17 cellular contexts compared by ENCODE assay signal in the genomic region with DNA sequence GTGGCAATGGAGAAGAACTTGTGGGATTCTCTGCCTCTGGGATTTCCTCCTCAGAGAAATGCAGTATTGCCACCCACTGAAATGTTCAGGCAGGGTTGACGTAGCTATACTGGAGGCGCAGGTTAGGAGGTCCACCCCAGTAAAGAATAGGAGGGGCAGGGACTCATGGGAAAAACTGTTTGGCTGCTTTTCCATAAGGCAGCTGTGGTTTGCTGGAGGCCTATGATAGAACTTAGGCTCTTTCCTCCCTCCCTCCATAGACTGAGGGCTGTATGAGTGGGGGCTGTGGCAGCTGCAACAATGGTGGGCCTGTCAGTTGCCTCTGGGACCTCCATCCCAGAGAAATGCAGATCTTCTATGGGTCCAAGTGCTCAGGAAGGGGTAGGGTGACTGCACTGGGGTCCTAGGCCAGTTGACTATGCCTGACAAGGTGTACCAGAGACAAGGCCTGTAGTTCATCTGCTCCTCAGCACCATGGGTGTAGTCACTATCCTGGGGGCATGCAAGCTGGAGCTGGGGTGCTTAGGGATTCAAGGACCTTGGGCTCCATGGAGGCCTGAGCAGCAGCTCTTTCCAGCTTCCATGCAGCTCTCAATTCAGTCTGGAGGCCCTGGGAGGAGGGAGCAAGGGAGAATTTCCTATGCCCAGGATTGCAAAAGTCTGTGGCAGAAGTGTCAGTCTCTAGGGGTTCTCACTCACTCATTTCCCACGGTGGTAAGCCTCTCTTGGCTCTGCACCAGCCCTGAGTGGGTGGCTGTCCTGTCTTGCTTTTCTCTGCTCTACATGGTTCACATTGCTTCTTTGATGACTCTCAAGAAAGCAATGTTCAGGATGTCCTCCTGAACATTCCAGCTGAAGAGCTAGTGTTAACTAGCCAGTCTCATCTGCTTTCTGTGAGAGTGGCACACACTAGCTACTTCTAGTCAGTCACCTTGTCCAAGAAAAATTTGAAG.
DNase-seq lines count a peak whose midpoint lies in the region; ATAC-seq, FAIRE-seq and TF ChIP-seq lines count a peak whose summit lies in the region.
"Had no signal": no experiment of that assay in that cellular context is flagged by ENCODE, and none has a peak within 500 bp of the region (broad histone marks: within the 10 kb centered on the region; RNA-seq: fewer than 3 reads in every experiment).

No MANE protein-coding gene starts in this region.

- H3K9me3 ChIP-seq in GM12878 (replicated peaks; ENCODE audit: control insufficient read depth, insufficient read depth, low read length) (no peaks in the 10 kb centered on the region; the same call in 2 of the 3 replicates), aorta (ENCODE audit: control insufficient read depth, low read length) (no peaks in the 10 kb centered on the region), SK-N-SH (no peaks in the 10 kb centered on the region), endodermal cell (ENCODE audit: control insufficient read depth, low read length) (no peaks in the 10 kb centered on the region)
- H3K9me3 ChIP-seq: suprapubic skin had no signal

- no peak overlapping the region for H3K27ac Mint-ChIP-seq in effector memory CD8-positive, alpha-beta T cell
- no peak overlapping the region for H3K27ac Mint-ChIP-seq in endodermal cell
- H3K27ac Mint-ChIP-seq: activated naive CD4-positive, alpha-beta T cell treated with anti-CD3 and anti-CD28 coated beads, Interleukin-2, amount 50 U/mL, for 72 hours had no signal

- no peak for FAIRE-seq in GM12878 (lab: Jason Lieb, UNC)
- FAIRE-seq: K562 had no signal

- TF ChIP-seq RAD21 in GM12878 (IDR thresholded peaks at IDR 0.05; ENCODE audit: insufficient read depth, low read depth, low read length) (no peak), SK-N-SH (IDR thresholded peaks at IDR 0.05; ENCODE audit: low read length) (no peak)

- H3K4me1 Mint-ChIP-seq in effector memory CD8-positive, alpha-beta T cell (ENCODE audit: low read depth in 2 of 2), result no peaks in the 10 kb centered on the region
- H3K4me1 Mint-ChIP-seq in endodermal cell, result no peaks in the 10 kb centered on the region

- H3K9me2 ChIP-seq in SK-N-SH, result no peaks in the 10 kb centered on the region; the same call in 1 of the 2 replicates

- H3K4me2 ChIP-seq in GM12878 (ENCODE audit: control insufficient read depth, insufficient read depth), result no peak overlapping the region
- H3K4me2 ChIP-seq in SK-N-SH, result no peak overlapping the region
- H3K4me2 ChIP-seq: PC-9 had no signal

- H3K4me1 ChIP-seq in GM12878 (ENCODE audit: control insufficient read depth, insufficient read depth, low read length), result no peaks in the 10 kb centered on the region
- H3K4me1 ChIP-seq in aorta (ENCODE audit: control insufficient read depth in 1 of 2, insufficient read depth in 2 of 2, low read length in 2 of 2), result no peaks in the 10 kb centered on the region
- no peaks in the 10 kb centered on the region for H3K4me1 ChIP-seq in SK-N-SH (ENCODE audit: control insufficient read depth in 1 of 2, insufficient read depth in 2 of 2, low read depth in 1 of 2, low read length in 1 of 2)
- H3K4me1 ChIP-seq in endodermal cell (ENCODE audit: control insufficient read depth, insufficient read depth, low read length), result no peaks in the 10 kb centered on the region
- H3K4me1 ChIP-seq: suprapubic skin had no signal

- no peaks in the 10 kb centered on the region for H3K27me3 Mint-ChIP-seq in effector memory CD8-positive, alpha-beta T cell
- no peaks in the 10 kb centered on the region for H3K27me3 Mint-ChIP-seq in endodermal cell (ENCODE audit: insufficient read depth)

- TF ChIP-seq EP300 in GM12878 (IDR thresholded peaks at IDR 0.05; ENCODE audit: borderline replicate concordance in 1 of 2, control insufficient read depth in 1 of 2, low read depth in 2 of 2, low read length in 2 of 2), result no peak
- no peak for TF ChIP-seq EP300 in SK-N-SH (IDR thresholded peaks at IDR 0.05; ENCODE audit: borderline replicate concordance in 1 of 2, low read depth in 1 of 2, low read length in 1 of 2)

- TF ChIP-seq POLR2A in GM12878 (IDR thresholded peaks at IDR 0.05; ENCODE audit: low read depth, low read length), result no peak

- WGBS in GM12878 (ENCODE audit: insufficient coverage, insufficient replicate concordance, low lambda C conversion rate, missing lambda C conversion rate), result 16% methylated on average over 3 of the region's 3 CpGs
- WGBS in aorta, 2 donors, result 57 to 65% methylated on average over 3 of the region's 3 CpGs
- WGBS in SK-N-SH (ENCODE audit: low lambda C conversion rate), result 5% methylated on average over 3 of the region's 3 CpGs
- 71 to 95% methylated on average over 1 to 3 of the region's 3 CpGs for WGBS in endodermal cell (ENCODE audit: insufficient coverage in 1 of 2, insufficient read length in 1 of 2), 2 experiments

- TF ChIP-seq CTCF in AG04449 (IDR thresholded peaks at IDR 0.05; ENCODE audit: insufficient read depth, low read length, missing control alignments), result no peak
- no peak for TF ChIP-seq CTCF in GM12878 (IDR thresholded peaks at IDR 0.05 in 2 of 3, conservative IDR thresholded peaks at IDR 0.05 in 1 of 3; ENCODE audit: control insufficient read depth in 2 of 3, extremely low read depth in 1 of 3, insufficient read depth in 1 of 3, low read depth in 3 of 3, low read length in 3 of 3)
- TF ChIP-seq CTCF in SK-N-SH (IDR thresholded peaks at IDR 0.05), result no peak
- TF ChIP-seq CTCF in endodermal cell (conservative IDR thresholded peaks at IDR 0.05), result no peak

- H3K79me2 ChIP-seq in GM12878 (ENCODE audit: control insufficient read depth, insufficient read depth, low read length) (no peaks in the 10 kb centered on the region), SK-N-SH (ENCODE audit: insufficient read depth) (no peaks in the 10 kb centered on the region)

- H3K36me3 ChIP-seq in GM12878 (ENCODE audit: control insufficient read depth in 2 of 2, insufficient read depth in 2 of 2, low read length in 1 of 2), result no peaks in the 10 kb centered on the region
- no peaks in the 10 kb centered on the region for H3K36me3 ChIP-seq in aorta (ENCODE audit: control insufficient read depth in 1 of 2, insufficient read depth in 2 of 2, low read length in 1 of 2)
- peaks cover 0 to 3% of the 10 kb centered on the region in 2 experiments for H3K36me3 ChIP-seq in SK-N-SH (replicated peaks in 1 of 2; ENCODE audit: control insufficient read depth in 1 of 2, insufficient read depth in 2 of 2, low read length in 1 of 2)
- H3K36me3 ChIP-seq in endodermal cell (ENCODE audit: control insufficient read depth, insufficient read depth, low read length), result no peaks in the 10 kb centered on the region
- H3K36me3 ChIP-seq: suprapubic skin had no signal

- CTCF ChIA-PET in AG04449 (lab: Yijun Ruan, JAX), result no interaction called here
- CTCF ChIA-PET in GM12878 (lab: Yijun Ruan, JAX), result interaction anchor here (0.7 to 2.7 kb wide), 9 partner anchors 10 to 320 kb away, joined by 3 to 9 read pairs (median 4); no protein-coding TSS in a partner anchor
- CTCF ChIA-PET in SK-N-SH (lab: Yijun Ruan, JAX), result interaction anchor here (1.3 kb wide), 1 partner anchor 319 kb away, joined by 3 read pairs; no protein-coding TSS in a partner anchor

- in situ Hi-C loops in GM12878 (cut with MboI), result no loop called here

- H3K36me3 Mint-ChIP-seq in effector memory CD8-positive, alpha-beta T cell (ENCODE audit: insufficient read depth), result no peaks in the 10 kb centered on the region
- H3K36me3 Mint-ChIP-seq in endodermal cell (ENCODE audit: low read depth), result no peaks in the 10 kb centered on the region
- H3K36me3 Mint-ChIP-seq: activated naive CD4-positive, alpha-beta T cell treated with anti-CD3 and anti-CD28 coated beads, Interleukin-2, amount 50 U/mL, for 72 hours had no signal

- H3K27ac ChIP-seq in GM12878 (ENCODE audit: control insufficient read depth, insufficient read depth) (no peak overlapping the region), aorta (ENCODE audit: low read depth in 1 of 2, low read length in 2 of 2) (no peak overlapping the region), SK-N-SH (ENCODE audit: low read depth in 2 of 2, low read length in 1 of 2) (no peak overlapping the region), endodermal cell (ENCODE audit: low read depth, low read length) (no peak overlapping the region)
- H3K27ac ChIP-seq: coronary artery, PC-9, suprapubic skin had no signal

- SMC1A ChIA-PET in GM12878 (lab: Charles Lee; ENCODE audit: uncharacterized antibody, unreplicated experiment), result interaction anchor here (0.7 to 8.0 kb wide), 23 partner anchors 9 to 267 kb away, joined by 3 to 77 read pairs (median 4); no protein-coding TSS in a partner anchor

- no peaks in the 10 kb centered on the region for H3F3A ChIP-seq in SK-N-SH (replicated peaks; ENCODE audit: insufficient read depth)

- peak; percentile 74 for ATAC-seq in HG02798 (IDR thresholded peaks at IDR 0.05; ENCODE audit: poor library complexity, unreplicated experiment)
- peak; percentile 85 for ATAC-seq in GM12878
- no peak for ATAC-seq in aorta (ENCODE audit: low FRiP score)
- ATAC-seq in effector memory CD8-positive, alpha-beta T cell (replicated peaks), result no peak
- ATAC-seq: activated CD4-positive, CD25-positive, alpha-beta regulatory T cell treated with anti-CD3 and anti-CD28 coated beads, Interleukin-2, amount 50 U/mL, for 24 hours; activated naive CD4-positive, alpha-beta T cell treated with anti-CD3 and anti-CD28 coated beads, Interleukin-2, amount 50 U/mL, for 72 hours; K562 had no signal

- intact Hi-C loops in GM12878 (cut with micrococcal nuclease; ENCODE audit: unreplicated experiment) (loop anchor here (1.0 kb wide), 1 partner anchor 47 kb away; no protein-coding TSS in a partner anchor), aorta (cut with DNase I) (no loop called here)

- H4K20me1 ChIP-seq in GM12878 (ENCODE audit: control insufficient read depth, insufficient read depth), result no peaks in the 10 kb centered on the region
- H4K20me1 ChIP-seq in SK-N-SH (ENCODE audit: insufficient read depth), result no peaks in the 10 kb centered on the region

- H3K27me3 ChIP-seq in GM12878 (replicated peaks in 1 of 2; ENCODE audit: control insufficient read depth in 2 of 2, insufficient read depth in 2 of 2, low read length in 1 of 2) (no peaks in the 10 kb centered on the region), aorta (ENCODE audit: control insufficient read depth in 1 of 2, insufficient read depth in 2 of 2, low read length in 1 of 2) (no peaks in the 10 kb centered on the region), SK-N-SH (ENCODE audit: insufficient read depth) (no peaks in the 10 kb centered on the region), endodermal cell (ENCODE audit: control insufficient read depth, insufficient read depth, low read length, poor library complexity, severe bottlenecking) (no peaks in the 10 kb centered on the region)
- H3K27me3 ChIP-seq: suprapubic skin had no signal

- no TSS peak for BruUV-seq in GM12878 (replicated peaks; lab: Mats Ljungman, UMichigan)

- H2AFZ ChIP-seq in GM12878 (ENCODE audit: control insufficient read depth, low read depth, low read length) (no peak overlapping the region), SK-N-SH (ENCODE audit: low read depth) (no peak overlapping the region)
- H2AFZ ChIP-seq: PC-9 had no signal

- no peaks in the 10 kb centered on the region for H3K9me3 Mint-ChIP-seq in effector memory CD8-positive, alpha-beta T cell
- peaks cover 41% of the 10 kb centered on the region for H3K9me3 Mint-ChIP-seq in endodermal cell
- H3K9me3 Mint-ChIP-seq: activated naive CD4-positive, alpha-beta T cell treated with anti-CD3 and anti-CD28 coated beads, Interleukin-2, amount 50 U/mL, for 72 hours had no signal

- POLR2A ChIA-PET in AG04449 (lab: Yijun Ruan, JAX), result no interaction called here
- POLR2A ChIA-PET in GM12878 (lab: Charles Lee), result interaction anchor here (0.9 to 1.9 kb wide), 8 partner anchors 33 to 238 kb away, joined by 3 to 9 read pairs (median 4); no protein-coding TSS in a partner anchor
- POLR2A ChIA-PET in SK-N-SH (lab: Yijun Ruan, JAX), result no interaction called here

- no peak overlapping the region for H3K4me3 Mint-ChIP-seq in effector memory CD8-positive, alpha-beta T cell
- H3K4me3 Mint-ChIP-seq in endodermal cell, result no peak overlapping the region

- no peak overlapping the region for H3K4me3 ChIP-seq in AG04449 (ENCODE audit: low read depth, low read length)
- H3K4me3 ChIP-seq in GM12878, result no peak overlapping the region
- H3K4me3 ChIP-seq in aorta (ENCODE audit: low read length in 2 of 2), result no peak overlapping the region
- no peak overlapping the region for H3K4me3 ChIP-seq in SK-N-SH (ENCODE audit: low read depth in 2 of 2, low read length in 1 of 2)
- H3K4me3 ChIP-seq in endodermal cell (ENCODE audit: low read length), result no peak overlapping the region
- H3K4me3 ChIP-seq: coronary artery, K562, PC-9, suprapubic skin had no signal

- H3K9ac ChIP-seq in GM12878 (ENCODE audit: control insufficient read depth, insufficient read depth, low read length), result no peak overlapping the region
- H3K9ac ChIP-seq in SK-N-SH, result no peak overlapping the region
- no peak overlapping the region for H3K9ac ChIP-seq in endodermal cell (ENCODE audit: extremely low read depth, low read length, poor library complexity, severe bottlenecking)

- peak; percentile 12 for DNase-seq in AG04449 (ENCODE audit: low read depth, low spot score)
- peak; percentile 24 for DNase-seq in GM12878 (ENCODE audit: low read depth, low spot score)
- peak; percentile 17 for DNase-seq in kidney glomerular epithelial cell (lab: John Stamatoyannopoulos, UW)
- no peak for DNase-seq in aorta
- no peak for DNase-seq in effector memory CD8-positive, alpha-beta T cell
- DNase-seq in SK-N-SH, result no peak
- DNase-seq in endodermal cell, result no peak
- DNase-seq: NCI-H524 treated with DMSO at 0.1 percent for 48 hours, occipital lobe, PC-9, T-helper 1 cell had no signal

- RAD21 ChIA-PET in GM12878 (lab: Charles Lee; ENCODE audit: unreplicated experiment), result interaction anchor here (0.6 to 4.7 kb wide), 15 partner anchors 10 to 148 kb away, joined by 3 to 55 read pairs (median 5); no protein-coding TSS in a partner anchor

Comparison
In these comparisons a context has a peak if more than half of its experiments do, and no peak if none do; other contexts are left out.
1. DNase-seq: peak in AG04449 (single experiment), GM12878 (single experiment) and kidney glomerular epithelial cell (single experiment); none in aorta (0 of 2), effector memory CD8-positive, alpha-beta T cell (0 of 3), SK-N-SH (single experiment) and endodermal cell (single experiment).
2. ATAC-seq: peak in HG02798 (single experiment) and GM12878 (single experiment); none in aorta (single experiment) and effector memory CD8-positive, alpha-beta T cell (single experiment).